ENCODE assay signal across 37 cellular contexts in genomic region chr5:10668697-10669096, GRCh38.
DNase-seq lines count a peak whose midpoint lies in the region; ATAC-seq, FAIRE-seq and TF ChIP-seq lines count a peak whose summit lies in the region.
"Had no signal": no experiment of that assay in that cellular context is flagged by ENCODE, and none has a peak within 500 bp of the region (broad histone marks: within the 10 kb centered on the region; RNA-seq: fewer than 3 reads in every experiment).

No MANE protein-coding gene starts in this region.

- POLR2A ChIA-PET in T-cell (lab: Charles Lee), result no interaction called here

- H3K4me1 Mint-ChIP-seq in astrocyte (ENCODE audit: low read depth, unreplicated experiment) (peaks cover 4% of the 10 kb centered on the region), T-cell (no peaks in the 10 kb centered on the region)
- H3K4me1 Mint-ChIP-seq: CD4-positive, alpha-beta memory T cell; IgD-negative memory B cell; naive B cell had no signal

- FAIRE-seq in astrocyte (lab: Jason Lieb, UNC), result no peak
- FAIRE-seq: D721Med, GM18507, GM19239 had no signal

- H3K36me3 Mint-ChIP-seq in astrocyte (ENCODE audit: low read depth, unreplicated experiment) (peaks cover 3% of the 10 kb centered on the region), T-cell (no peaks in the 10 kb centered on the region)
- H3K36me3 Mint-ChIP-seq: CD4-positive, alpha-beta memory T cell; IgD-negative memory B cell; immature natural killer cell; mesothelial cell of epicardium; naive B cell had no signal

- no peak overlapping the region for H3K4me3 Mint-ChIP-seq in astrocyte (ENCODE audit: unreplicated experiment)
- H3K4me3 Mint-ChIP-seq in T-cell, result no peak overlapping the region
- H3K4me3 Mint-ChIP-seq: activated CD8-positive, alpha-beta T cell treated with anti-CD3 and anti-CD28 coated beads for 36 hours; activated naive CD4-positive, alpha-beta T cell treated with anti-CD3 and anti-CD28 coated beads for 36 hours; B cell; CD4-positive, alpha-beta memory T cell; H9; immature natural killer cell; mesothelial cell of epicardium; naive B cell had no signal

- peak overlapping the region; percentile 34 for H3K27ac Mint-ChIP-seq in astrocyte (ENCODE audit: unreplicated experiment)
- H3K27ac Mint-ChIP-seq in T-cell, result no peak overlapping the region
- H3K27ac Mint-ChIP-seq: activated CD8-positive, alpha-beta T cell treated with anti-CD3 and anti-CD28 coated beads for 36 hours; activated naive CD4-positive, alpha-beta T cell treated with anti-CD3 and anti-CD28 coated beads for 36 hours; B cell; CD4-positive, alpha-beta memory T cell; H9; immature natural killer cell; mesothelial cell of epicardium had no signal

- H2AFZ ChIP-seq in astrocyte (ENCODE audit: low read depth, low read length), result no peak overlapping the region

- CTCF ChIA-PET in T-cell (lab: Charles Lee), result no interaction called here

- H3K9me3 ChIP-seq in astrocyte (ENCODE audit: insufficient read depth, low read depth, low read length), result peaks cover 8% of the 10 kb centered on the region
- H3K9me3 ChIP-seq: body of pancreas, psoas muscle, sigmoid colon, SK-N-SH, stomach, thyroid gland, vagina had no signal

- H3K4me1 ChIP-seq in astrocyte (ENCODE audit: insufficient read depth, low read length), result peaks cover 2% of the 10 kb centered on the region

- H4K20me1 ChIP-seq in astrocyte (ENCODE audit: insufficient read depth, low read length), result no peaks in the 10 kb centered on the region

- H3K27me3 ChIP-seq in astrocyte (ENCODE audit: insufficient read depth, low read length), result no peaks in the 10 kb centered on the region
- H3K27me3 ChIP-seq: body of pancreas, sigmoid colon, stomach, thyroid gland, vagina had no signal

- no peak overlapping the region for H3K4me3 ChIP-seq in astrocyte (ENCODE audit: insufficient read depth, low read depth, low read length)
- H3K4me3 ChIP-seq: body of pancreas, psoas muscle, sigmoid colon, stomach, thyroid gland, vagina had no signal

- no peak overlapping the region for H3K4me2 ChIP-seq in astrocyte (ENCODE audit: low read length)
- H3K4me2 ChIP-seq: SK-N-SH had no signal

- peaks cover 14% of the 10 kb centered on the region for H3K9me3 Mint-ChIP-seq in astrocyte (ENCODE audit: unreplicated experiment)
- no peaks in the 10 kb centered on the region for H3K9me3 Mint-ChIP-seq in T-cell
- H3K9me3 Mint-ChIP-seq: activated CD8-positive, alpha-beta T cell treated with anti-CD3 and anti-CD28 coated beads for 36 hours; activated naive CD4-positive, alpha-beta T cell treated with anti-CD3 and anti-CD28 coated beads for 36 hours; CD4-positive, alpha-beta memory T cell; H9; IgD-negative memory B cell; immature natural killer cell; naive B cell had no signal

- no peaks in the 10 kb centered on the region for H3K79me2 ChIP-seq in astrocyte (ENCODE audit: insufficient read depth, low read length)

- no peaks in the 10 kb centered on the region for H3K36me3 ChIP-seq in astrocyte (ENCODE audit: insufficient read depth, low read length)
- H3K36me3 ChIP-seq: sigmoid colon, stomach, thyroid gland, vagina had no signal

- no peak overlapping the region for H3K27ac ChIP-seq in astrocyte (ENCODE audit: low read depth, low read length)
- H3K27ac ChIP-seq: body of pancreas, psoas muscle, sigmoid colon, stomach, thyroid gland, vagina had no signal

- H3K9ac ChIP-seq in astrocyte (ENCODE audit: low read length), result no peak overlapping the region
- H3K9ac ChIP-seq: SK-N-SH had no signal

- TF ChIP-seq CTCF in astrocyte (IDR thresholded peaks at IDR 0.05; ENCODE audit: insufficient read depth, low read depth, low read length), result no peak

- DNase-seq in ACHN (peak; percentile 19), LHCN-M2 (ENCODE audit: low read depth) (peak; percentile 20), astrocyte (ENCODE audit: low read depth) (no peak), iris pigment epithelial cell (ENCODE audit: low read depth) (peak; percentile 26), NCI-H128 (lab: John Stamatoyannopoulos, UW; ENCODE audit: unreplicated experiment) (no peak), T-cell (no peak), DMS53 treated with DMSO at 0.1 percent for 48 hours (lab: John Stamatoyannopoulos, UW; ENCODE audit: unreplicated experiment) (no peak)
- DNase-seq: activated CD4-positive, alpha-beta T cell treated with anti-CD3 and anti-CD28 coated beads for 1 hour; activated CD8-positive, alpha-beta memory T cell treated with anti-CD3 and anti-CD28 coated beads, Interleukin-2, amount 50 U/mL, for 48 hours; activated CD8-positive, alpha-beta T cell treated with anti-CD3 and anti-CD28 coated beads for 36 hours; activated naive CD4-positive, alpha-beta T cell treated with anti-CD3 and anti-CD28 coated beads for 36 hours; body of pancreas; CD4-positive, alpha-beta memory T cell; cerebellar nuclear complex; H9; immature natural killer cell; naive B cell; NCI-H1105 treated with DMSO at 0.1 percent for 48 hours; NCI-H2029 treated with DMSO at 0.1 percent for 48 hours; NCI-H524 treated with DMSO at 0.1 percent for 48 hours; OCI-M1; psoas muscle; sigmoid colon; SK-N-SH; stimulated activated CD4-positive, alpha-beta T cell treated with anti-CD3 and anti-CD28 coated beads, Interleukin-4, amount 100 ng/mL, for 1 hour; stomach; T-helper 2 cell; thyroid gland had no signal

- in situ Hi-C loops in ACHN (cut with HindIII; ENCODE audit: low pct_ligation_motif_present, low pct_unique_long_range_greater_than_20kb, low sequenced_read_pairs), result no loop called here

- peaks cover 5% of the 10 kb centered on the region for H3K27me3 Mint-ChIP-seq in astrocyte (ENCODE audit: low read depth, unreplicated experiment)
- peaks cover 0 to 3% of the 10 kb centered on the region in 2 donors for H3K27me3 Mint-ChIP-seq in T-cell
- H3K27me3 Mint-ChIP-seq: B cell, IgD-negative memory B cell, naive B cell had no signal

- no peak for ATAC-seq in T-cell (replicated peaks in 1 of 4)
- ATAC-seq in GM21526 (IDR thresholded peaks at IDR 0.05; ENCODE audit: low FRiP score, unreplicated experiment), result no peak
- ATAC-seq: activated CD8-positive, alpha-beta T cell treated with anti-CD3 and anti-CD28 coated beads for 36 hours; body of pancreas; psoas muscle; Right ventricle myocardium inferior had no signal

Comparison
In these comparisons a context has a peak if more than half of its experiments do, and no peak if none do; other contexts are left out.
1. DNase-seq: peak in ACHN (single experiment), LHCN-M2 (single experiment) and iris pigment epithelial cell (single experiment); none in astrocyte (single experiment), NCI-H128 (single experiment), T-cell (0 of 34) and DMS53 treated with DMSO at 0.1 percent for 48 hours (single experiment).